In genomic region chr6:79671605-79672266, GRCh38 we compare ENCODE assay signal across 9 cellular contexts. TPM values are rescaled to one million over a fixed set of nuclear protein-coding genes. Genes with fewer than 3 reads are reported as not detected.
A peak's percentile ranks its signal among the peaks of the same experiment; 100 is the strongest.
DNase-seq lines count a peak whose midpoint lies in the region; ATAC-seq, FAIRE-seq and TF ChIP-seq lines count a peak whose summit lies in the region.
"Had no signal": no experiment of that assay in that cellular context is flagged by ENCODE, and none has a peak within 500 bp of the region (broad histone marks: within the 10 kb centered on the region; RNA-seq: fewer than 3 reads in every experiment).

No MANE protein-coding gene starts in this region.

- 77% methylated on average over 4 of the region's 4 CpGs; no CpG with 5 or more reads in 1 of the 2 experiments for WGBS in H1 (ENCODE audit: extremely low coverage in 1 of 2, insufficient coverage in 1 of 2, insufficient read length in 1 of 2, insufficient replicate concordance in 2 of 2, low coverage in 1 of 2, low lambda C conversion rate in 2 of 2, missing lambda C conversion rate in 1 of 2), 2 experiments

- H3K27ac ChIP-seq in H1 (ENCODE audit: low read depth, low read length) (no peak overlapping the region), osteoblast (ENCODE audit: low read depth, low read length) (no peak overlapping the region)

- no peaks in the 10 kb centered on the region for H3K23me2 ChIP-seq in H1 (ENCODE audit: low read depth, low read length)

- no peak overlapping the region for H2BK5ac ChIP-seq in H1 (ENCODE audit: low read depth, low read length)

- TF ChIP-seq POLR2A in H1 (IDR thresholded peaks at IDR 0.05; ENCODE audit: control extremely low read depth in 1 of 2, low read depth in 2 of 2, low read length in 2 of 2), result no peak

- H2BK12ac ChIP-seq in H1 (ENCODE audit: low read depth, low read length), result 0 out of 2 replicates have a peak overlapping the region, but pooled peaks have one; percentile 60

- no peak overlapping the region for H2BK15ac ChIP-seq in H1 (ENCODE audit: low read length)

- no peak overlapping the region for H2BK20ac ChIP-seq in H1 (ENCODE audit: low read length)

- no peak overlapping the region for H3K9ac ChIP-seq in H1 (replicated peaks in 1 of 4; ENCODE audit: extremely low read depth in 1 of 4, low read depth in 3 of 4, low read length in 3 of 4)

- DNase-seq in NCI-H1105 treated with DMSO at 0.1 percent for 48 hours (lab: John Stamatoyannopoulos, UW) (peak; percentile 75), NCI-H1105 (lab: John Stamatoyannopoulos, UW) (no peak), H1 (ENCODE audit: low read depth in 1 of 2, low spot score in 2 of 2) (no peak), osteoblast (ENCODE audit: insufficient read length, low spot score, missing footprints) (peak; percentile 45), AML-193 (lab: John Stamatoyannopoulos, UW) (no peak)
- peak; percentile 19 to 40 for DNase-seq in activated CD4-positive, alpha-beta T cell treated with anti-CD3 and anti-CD28 coated beads, Interleukin-2, amount 50 U/mL, for 48 hours

- no peak overlapping the region for H2AK5ac ChIP-seq in H1 (ENCODE audit: low read depth, low read length)

- no peaks in the 10 kb centered on the region for H3K27me3 ChIP-seq in H1 (replicated peaks in 1 of 4; ENCODE audit: control insufficient read depth in 3 of 4, extremely low read depth in 1 of 4, insufficient read depth in 3 of 4, low read length in 3 of 4)
- H3K27me3 ChIP-seq in osteoblast (ENCODE audit: insufficient read depth, low read length), result no peaks in the 10 kb centered on the region

- CTCF ChIA-PET in H1 (lab: Charles Lee; ENCODE audit: partially characterized antibody), result interaction anchor here (0.6 to 4.2 kb wide), 34 partner anchors 8 to 661 kb away, joined by 3 to 25 read pairs (median 4); partner anchors contain the start of genes LCA5 and SH3BGRL2

- TF ChIP-seq CTCF in H1 (IDR thresholded peaks at IDR 0.05; ENCODE audit: control extremely low read depth in 1 of 3, insufficient read depth in 1 of 3, low read depth in 1 of 3, low read length in 3 of 3) (no peak), osteoblast (IDR thresholded peaks at IDR 0.05; ENCODE audit: extremely low read depth, low read depth, low read length) (no peak)

- no peaks in the 10 kb centered on the region for H3K9me3 ChIP-seq in H1 (ENCODE audit: insufficient read depth in 2 of 2, low read depth in 1 of 2, low read length in 1 of 2)
- H3K9me3 ChIP-seq in osteoblast (ENCODE audit: low read depth, low read length), result no peaks in the 10 kb centered on the region

- H3K56ac ChIP-seq in H1 (replicated peaks; ENCODE audit: insufficient read length, low read depth, low read length), result no peak overlapping the region

- no peak overlapping the region for H4K91ac ChIP-seq in H1 (replicated peaks; ENCODE audit: insufficient read length, low read length)

- H3K4me3 ChIP-seq in H1 (ENCODE audit: extremely low read depth in 1 of 4, insufficient read depth in 2 of 4, low read depth in 3 of 4, low read length in 4 of 4) (no peak overlapping the region), osteoblast (ENCODE audit: insufficient read depth, low read length) (no peak overlapping the region)

- no peak for TF ChIP-seq RAD21 in H1 (IDR thresholded peaks at IDR 0.05 in 1 of 2, conservative IDR thresholded peaks at IDR 0.05 in 1 of 2; ENCODE audit: low read depth in 2 of 2, low read length in 2 of 2)

- no peaks in the 10 kb centered on the region for H3K79me2 ChIP-seq in H1 (ENCODE audit: control insufficient read depth in 1 of 2, insufficient read depth in 2 of 2, low read length in 2 of 2)
- H3K79me2 ChIP-seq in osteoblast (ENCODE audit: insufficient read depth, low read length), result no peaks in the 10 kb centered on the region

- no peak overlapping the region for H3K23ac ChIP-seq in H1 (ENCODE audit: insufficient read length)

- ATAC-seq in GM18858 (IDR thresholded peaks at IDR 0.05; ENCODE audit: unreplicated experiment) (no peak), GM21529 (IDR thresholded peaks at IDR 0.05; ENCODE audit: unreplicated experiment) (no peak)

- H3K4me2 ChIP-seq in H1 (ENCODE audit: insufficient read depth in 1 of 2, low read depth in 2 of 2, low read length in 2 of 2), result no peak overlapping the region
- no peak overlapping the region for H3K4me2 ChIP-seq in osteoblast (ENCODE audit: insufficient read depth, low read length)

- H3K14ac ChIP-seq in H1 (ENCODE audit: insufficient read length), result no peak overlapping the region

- H4K20me1 ChIP-seq in H1 (replicated peaks in 1 of 2; ENCODE audit: control insufficient read depth in 1 of 2, insufficient read depth in 2 of 2, low read length in 2 of 2) (peaks cover 0 to 1% of the 10 kb centered on the region in 2 experiments), osteoblast (ENCODE audit: insufficient read depth, low read length) (no peaks in the 10 kb centered on the region)

- FAIRE-seq in H1 (lab: Jason Lieb, UNC), result no peak
- FAIRE-seq: A204.1 had no signal

- H3K36me3 ChIP-seq in H1 (ENCODE audit: control insufficient read depth in 2 of 4, insufficient read depth in 4 of 4, low read length in 3 of 4) (no peaks in the 10 kb centered on the region; a peak in 1 of 8 replicates), osteoblast (ENCODE audit: insufficient read depth, low read length) (no peaks in the 10 kb centered on the region)

- H2AFZ ChIP-seq in H1 (ENCODE audit: low read length), result no peak overlapping the region
- H2AFZ ChIP-seq in osteoblast (ENCODE audit: low read length), result no peak overlapping the region

- POLR2A ChIA-PET in H1 (lab: Charles Lee; ENCODE audit: partially characterized antibody), result interaction anchor here (1.2 kb wide), 2 partner anchors 23 to 50 kb away, joined by 3 to 4 read pairs; no protein-coding TSS in a partner anchor

- no peak overlapping the region for H2BK120ac ChIP-seq in H1 (replicated peaks; ENCODE audit: low read depth, low read length)

- no peak for TF ChIP-seq EP300 in H1 (IDR thresholded peaks at IDR 0.05; ENCODE audit: borderline replicate concordance in 1 of 2, low read depth in 2 of 2, low read length in 2 of 2)

- H3K4me1 ChIP-seq in H1 (replicated peaks in 1 of 4; ENCODE audit: control insufficient read depth in 3 of 4, insufficient read depth in 4 of 4, low read length in 3 of 4) (peaks cover 0 to 5% (median 4%) of the 10 kb centered on the region in 4 experiments; a peak in 5 of 7 replicates), osteoblast (ENCODE audit: insufficient read depth, low read length) (peaks cover 5% of the 10 kb centered on the region)

- H4K5ac ChIP-seq in H1 (ENCODE audit: insufficient read length, low read depth, low read length), result no peak overlapping the region

- no peak overlapping the region for H3K4ac ChIP-seq in H1 (replicated peaks; ENCODE audit: insufficient read length, low read depth, low read length)

- H3K79me1 ChIP-seq in H1 (ENCODE audit: low read depth, low read length), result no peaks in the 10 kb centered on the region; the same call in 1 of the 2 replicates

- no peak overlapping the region; the same call in 1 of the 2 replicates for H3K18ac ChIP-seq in H1 (ENCODE audit: extremely low read depth, low read length)

- H4K8ac ChIP-seq in H1 (ENCODE audit: extremely low read depth, insufficient read depth, low read length), result no peak overlapping the region

TF ChIP-seq in H1, 55 proteins besides CTCF, POLR2A, EP300 and RAD21:
- TF ChIP-seq POU5F1 (IDR thresholded peaks at IDR 0.05; ENCODE audit: low read depth, low read length), result no peak
- TF ChIP-seq CTBP2 (IDR thresholded peaks at IDR 0.05; ENCODE audit: borderline replicate concordance, insufficient read depth, insufficient read length, low read length), result no peak
- no peak for TF ChIP-seq HDAC2 (IDR thresholded peaks at IDR 0.05; ENCODE audit: borderline replicate concordance in 1 of 2, low read depth in 2 of 2, low read length in 2 of 2)
- no peak for TF ChIP-seq RXRA (IDR thresholded peaks at IDR 0.05; ENCODE audit: insufficient read depth, low read depth, low read length)
- TF ChIP-seq SP1 (IDR thresholded peaks at IDR 0.05; ENCODE audit: low read depth, low read length), result no peak
- TF ChIP-seq SUZ12 (IDR thresholded peaks at IDR 0.05; ENCODE audit: low read length), result no peak
- TF ChIP-seq ATF3 (IDR thresholded peaks at IDR 0.05; ENCODE audit: insufficient read depth, low read depth, low read length), result no peak
- no peak for TF ChIP-seq ATF2 (IDR thresholded peaks at IDR 0.05; ENCODE audit: low read length)
- no peak for TF ChIP-seq CBX8 (IDR thresholded peaks at IDR 0.05; ENCODE audit: borderline replicate concordance, low read depth, low read length)

RNA-seq across cellular contexts. Expression of gene SH3BGRL2, which starts 40.6 kb away (rescaled TPM):
- 20.0 and 20.3 TPM in 2 replicates for total RNA-seq in H1 (2021; fragmentation: NEBNext Ultra II Directional; extraction: Animal tissue kit (Norgen Biotek cat#: 25700))
- polyA plus RNA-seq in H1 (2011; rRNA removed), result 3.8 and 6.0 TPM in 2 replicates
- 7.5 TPM for polyA plus RNA-seq in H1 (2011; cell fraction: cytosol; rRNA removed)
- 1.3 TPM for polyA plus RNA-seq in H1 (2011; cell fraction: nucleus; rRNA removed)
- polyA plus RNA-seq in H1 (2012, experiment 1 of 2), result 6.5 to 13.4 TPM (median 8.4 TPM) in 4 replicates
- polyA plus RNA-seq in H1 (2012, experiment 2 of 2), result 0.89 TPM
- polyA plus RNA-seq in H1 (2013, experiment 1 of 2), result 11.2 TPM
- 11.5 TPM for polyA plus RNA-seq in H1 (2013, experiment 2 of 2)
- polyA minus RNA-seq in H1 (2011; rRNA and poly(A)+ RNA removed), result 8.0 and 11.0 TPM in 2 replicates
- 8.4 TPM for polyA minus RNA-seq in H1 (2011; cell fraction: cytosol; rRNA and poly(A)+ RNA removed)
- polyA minus RNA-seq in H1 (2011; cell fraction: nucleus; rRNA and poly(A)+ RNA removed), result 7.7 TPM
- total RNA-seq in osteoblast, result 2.2 and 2.7 TPM in 2 replicates

Comparison
In these comparisons a context has a peak if more than half of its experiments do, and no peak if none do; other contexts are left out.
1. DNase-seq: peak in NCI-H1105 treated with DMSO at 0.1 percent for 48 hours (single experiment), activated CD4-positive, alpha-beta T cell treated with anti-CD3 and anti-CD28 coated beads, Interleukin-2, amount 50 U/mL, for 48 hours (2 of 2) and osteoblast (single experiment); none in NCI-H1105 (single experiment), H1 (0 of 2) and AML-193 (0 of 2).